Comparison of ENCODE assay signal across 1 cellular context in the genomic region with DNA sequence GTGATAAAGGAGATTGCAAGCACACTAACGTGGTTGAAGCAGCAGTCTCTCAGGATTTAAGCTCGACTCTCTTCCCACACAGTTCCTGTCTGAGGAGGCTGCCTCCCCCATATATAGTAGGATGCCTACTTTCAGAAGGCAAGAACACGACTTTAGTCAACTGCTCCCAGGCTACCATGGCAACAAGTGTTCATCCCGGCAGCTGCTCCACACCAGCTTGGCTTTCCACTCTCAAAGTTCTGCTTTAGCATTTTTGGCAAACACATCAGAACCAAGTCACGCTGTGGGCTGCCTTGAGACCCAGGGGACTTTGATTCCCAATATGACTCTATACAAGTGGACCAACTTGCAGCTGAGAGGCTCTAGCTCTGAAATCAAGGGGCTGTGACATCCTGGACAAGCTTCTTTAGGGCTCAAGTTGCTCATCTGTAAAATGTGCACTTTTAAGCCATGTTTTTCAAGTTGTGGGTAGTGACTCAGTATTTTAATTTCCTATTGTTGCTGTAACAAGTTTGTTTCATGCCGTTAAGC.
TF ChIP-seq lines count a peak whose summit lies in the region.

No MANE protein-coding gene starts in this region.

TF ChIP-seq in GM12878, 131 proteins besides CTCF, POLR2A, EP300 and RAD21:
- TF ChIP-seq ZZZ3 (IDR thresholded peaks at IDR 0.05; ENCODE audit: control insufficient read depth, insufficient read length, low read depth) (no peak), IRF4 (IDR thresholded peaks at IDR 0.05; ENCODE audit: low read depth, low read length) (0 out of 2 replicates have a peak, but pooled peaks have one; percentile 25), MEF2B (IDR thresholded peaks at IDR 0.05; ENCODE audit: partially characterized antibody, poor library complexity, severe bottlenecking) (peak; percentile 33), KLF5 (IDR thresholded peaks at IDR 0.05; ENCODE audit: partially characterized antibody) (no peak), RAD51 (IDR thresholded peaks at IDR 0.05) (no peak), MEF2A (IDR thresholded peaks at IDR 0.05; ENCODE audit: insufficient read depth, low read depth, low read length) (no peak), ZSCAN29 (IDR thresholded peaks at IDR 0.05) (no peak), ZBTB4 (CRISPR knock-in tag; IDR thresholded peaks at IDR 0.05) (no peak), PRDM15 (CRISPR knock-in tag; IDR thresholded peaks at IDR 0.05) (no peak), CREM (IDR thresholded peaks at IDR 0.05; ENCODE audit: low read depth) (no peak)
